35 cellular contexts compared by ENCODE assay signal in genomic region chr2:47276061-47276460, GRCh38.
DNase-seq lines count a peak whose midpoint lies in the region; ATAC-seq and TF ChIP-seq lines count a peak whose summit lies in the region.
"Had no signal": no experiment of that assay in that cellular context is flagged by ENCODE, and none has a peak within 500 bp of the region (broad histone marks: within the 10 kb centered on the region; RNA-seq: fewer than 3 reads in every experiment).

No MANE protein-coding gene starts in this region.

- no peak overlapping the region for H2BK12ac ChIP-seq in trophoblast cell (ENCODE audit: low read length)

- no peaks in the 10 kb centered on the region; the same call in 2 of the 3 replicates for H3K36me3 Mint-ChIP-seq in GM23338 (ENCODE audit: low read depth)
- H3K36me3 Mint-ChIP-seq in dendritic cell treated with granulocyte-macrophage colony-stimulating factor and Interleukin-4, amounts not matched to agents 40 ng/mL and 50 ng/mL, for 4 days (ENCODE audit: low read depth), result no peaks in the 10 kb centered on the region
- H3K36me3 Mint-ChIP-seq: CD14-positive monocyte; CD4-positive, alpha-beta memory T cell; CD4-positive, CD25-positive, alpha-beta regulatory T cell; CD8-positive, alpha-beta memory T cell; CD8-positive, alpha-beta T cell had no signal

- no peak overlapping the region for H3K9ac ChIP-seq in trophoblast cell (ENCODE audit: low read length)
- H3K9ac ChIP-seq: BLaER1; BLaER1 treated with 17β-estradiol and CSF1 and Interleukin-3, amounts not matched to agents 10 nM and 100 nM had no signal

- H2AK5ac ChIP-seq in trophoblast cell (ENCODE audit: low read length), result no peak overlapping the region

- no CpG with 5 or more reads among the region's 3 CpGs for WGBS in trophoblast cell (ENCODE audit: extremely low coverage, insufficient coverage, insufficient read length)

- H3K27ac ChIP-seq in GM23338 (ENCODE audit: low read depth), result no peak overlapping the region
- no peak overlapping the region for H3K27ac ChIP-seq in trophoblast cell (ENCODE audit: low read depth, low read length)
- H3K27ac ChIP-seq: 22Rv1; BLaER1; BLaER1 treated with 17β-estradiol and CSF1 and Interleukin-3, amounts not matched to agents 10 nM and 100 nM; C4-2B had no signal

- H3K27me3 ChIP-seq in GM23338 (ENCODE audit: insufficient read depth), result no peaks in the 10 kb centered on the region
- no peaks in the 10 kb centered on the region for H3K27me3 ChIP-seq in trophoblast cell (ENCODE audit: insufficient read depth, low read length)
- H3K27me3 ChIP-seq: BE2C; BLaER1; BLaER1 treated with 17β-estradiol and CSF1 and Interleukin-3, amounts not matched to agents 10 nM and 100 nM had no signal

- no peaks in the 10 kb centered on the region for H3K9me2 ChIP-seq in GM23338 (ENCODE audit: insufficient read depth)

- H3K4ac ChIP-seq in trophoblast cell (ENCODE audit: low read depth, low read length), result no peak overlapping the region

- H3K4me2 ChIP-seq in GM23338 (peak overlapping the region; percentile 3; the same call in 1 of the 2 replicates), trophoblast cell (ENCODE audit: low read length) (no peak overlapping the region)
- H3K4me2 ChIP-seq: A549; BLaER1; BLaER1 treated with 17β-estradiol and CSF1 and Interleukin-3, amounts not matched to agents 10 nM and 100 nM had no signal

- no peak overlapping the region for H4K91ac ChIP-seq in trophoblast cell (ENCODE audit: low read depth, low read length)

- H3K4me3 ChIP-seq in GM23338 (no peak overlapping the region), trophoblast cell (ENCODE audit: low read depth, low read length) (no peak overlapping the region)
- H3K4me3 ChIP-seq: A549; BLaER1; BLaER1 treated with 17β-estradiol and CSF1 and Interleukin-3, amounts not matched to agents 10 nM and 100 nM had no signal

- H3K23ac ChIP-seq in trophoblast cell (ENCODE audit: low read length), result no peak overlapping the region

- no peak overlapping the region for H4K8ac ChIP-seq in trophoblast cell (ENCODE audit: low read depth, low read length)

- TF ChIP-seq CTCF in GM23338 (conservative IDR thresholded peaks at IDR 0.05; ENCODE audit: low read depth in 2 of 2), result no peak

- H3K4me1 Mint-ChIP-seq in GM23338, result peaks cover 16% of the 10 kb centered on the region
- H3K4me1 Mint-ChIP-seq in dendritic cell treated with granulocyte-macrophage colony-stimulating factor and Interleukin-4, amounts not matched to agents 40 ng/mL and 50 ng/mL, for 4 days (ENCODE audit: low read depth), result peaks cover 46% of the 10 kb centered on the region

- H3K4me1 ChIP-seq in GM23338 (ENCODE audit: insufficient read depth) (peaks cover 25% of the 10 kb centered on the region), trophoblast cell (ENCODE audit: control insufficient read depth in 1 of 2, insufficient read depth in 2 of 2, low read length in 2 of 2) (peaks cover 10 to 19% of the 10 kb centered on the region in 2 experiments)

- no peak overlapping the region for H3K18ac ChIP-seq in trophoblast cell (ENCODE audit: low read length)

- no peaks in the 10 kb centered on the region for H3K79me2 ChIP-seq in GM23338 (replicated peaks; ENCODE audit: insufficient read depth)
- no peaks in the 10 kb centered on the region for H3K79me2 ChIP-seq in trophoblast cell (ENCODE audit: control insufficient read depth, insufficient read depth, low read length, poor library complexity)

- H3K27me3 Mint-ChIP-seq in GM23338 (ENCODE audit: insufficient read depth, low read depth, poor library complexity), result peaks cover 4% of the 10 kb centered on the region
- H3K27me3 Mint-ChIP-seq in dendritic cell treated with granulocyte-macrophage colony-stimulating factor and Interleukin-4, amounts not matched to agents 40 ng/mL and 50 ng/mL, for 4 days, result no peaks in the 10 kb centered on the region
- H3K27me3 Mint-ChIP-seq: B cell; CD4-positive, alpha-beta T cell had no signal

- no peak overlapping the region for H3K27ac Mint-ChIP-seq in GM23338
- peak overlapping the region; percentile 27 for H3K27ac Mint-ChIP-seq in dendritic cell treated with granulocyte-macrophage colony-stimulating factor and Interleukin-4, amounts not matched to agents 40 ng/mL and 50 ng/mL, for 4 days
- H3K27ac Mint-ChIP-seq: B cell; CD4-positive, alpha-beta memory T cell; CD4-positive, alpha-beta T cell; CD4-positive, CD25-positive, alpha-beta regulatory T cell; CD8-positive, alpha-beta memory T cell; CD8-positive, alpha-beta T cell had no signal

- H2BK5ac ChIP-seq in trophoblast cell (ENCODE audit: low read depth, low read length, poor library complexity), result no peak overlapping the region

- H3K36me3 ChIP-seq in GM23338 (ENCODE audit: insufficient read depth) (no peaks in the 10 kb centered on the region), trophoblast cell (ENCODE audit: control insufficient read depth in 1 of 2, insufficient read depth in 2 of 2, low read length in 2 of 2) (no peaks in the 10 kb centered on the region)
- H3K36me3 ChIP-seq: BE2C; BLaER1; BLaER1 treated with 17β-estradiol and CSF1 and Interleukin-3, amounts not matched to agents 10 nM and 100 nM had no signal

- ATAC-seq in GM23338, result no peak
- ATAC-seq in HG03135 (IDR thresholded peaks at IDR 0.05; ENCODE audit: unreplicated experiment), result no peak
- ATAC-seq: A549; CD8-positive, alpha-beta T cell had no signal

- no peaks in the 10 kb centered on the region for H4K20me1 ChIP-seq in GM23338 (replicated peaks; ENCODE audit: insufficient read depth)
- H4K20me1 ChIP-seq: BLaER1; BLaER1 treated with 17β-estradiol and CSF1 and Interleukin-3, amounts not matched to agents 10 nM and 100 nM had no signal

- intact Hi-C loops in dendritic cell treated with granulocyte-macrophage colony-stimulating factor and Interleukin-4, amounts not matched to agents 40 ng/mL and 50 ng/mL, for 4 days (cut with micrococcal nuclease), result no loop called here

- peaks cover 7% of the 10 kb centered on the region; the same call in 1 of the 2 replicates for H3F3A ChIP-seq in GM23338 (replicated peaks; ENCODE audit: low read depth)

- no peak overlapping the region for H2AFZ ChIP-seq in GM23338
- H2AFZ ChIP-seq in trophoblast cell (ENCODE audit: insufficient read depth, low read length, poor library complexity), result no peak overlapping the region

- DNase-seq in GM23338 (ENCODE audit: low spot score) (peak; percentile 30), NCI-H526 treated with DMSO at 0.1 percent for 48 hours (lab: John Stamatoyannopoulos, UW) (peak; percentile 11), superior temporal gyrus (ENCODE audit: extremely low spot score) (peak; percentile 35), trophoblast cell (no peak), UCSD-AML1 (lab: John Stamatoyannopoulos, UW; ENCODE audit: unreplicated experiment) (no peak), T-helper 1 cell (no peak)
- DNase-seq: 8988T; ACHN; AML-193; BE2C; C1 segment of cervical spinal cord; Caco-2; Calu3; CD4-positive, alpha-beta memory T cell; CD4-positive, alpha-beta T cell; CD4-positive, CD25-positive, alpha-beta regulatory T cell; CD8-positive, alpha-beta memory T cell; CD8-positive, alpha-beta T cell; COR-L47; DMS 273 treated with DMSO at 0.1 percent for 48 hours; DMS153; DMS53; DMS79; DMS79 treated with DMSO at 0.1 percent for 48 hours; DND-41; EL had no signal

- H4K12ac ChIP-seq in trophoblast cell (ENCODE audit: low read depth, low read length), result no peak overlapping the region

- no peaks in the 10 kb centered on the region for H3K9me3 ChIP-seq in trophoblast cell (ENCODE audit: insufficient read depth, low read depth, low read length)
- H3K9me3 ChIP-seq: A549, BE2C had no signal

- H3K14ac ChIP-seq in trophoblast cell (ENCODE audit: low read length), result no peak overlapping the region

- H2BK120ac ChIP-seq in trophoblast cell (ENCODE audit: insufficient read depth, low read length, poor library complexity), result no peak overlapping the region

- peaks cover 8% of the 10 kb centered on the region for H3K79me1 ChIP-seq in trophoblast cell (ENCODE audit: low read length)

- no peak overlapping the region for H3K4me3 Mint-ChIP-seq in GM23338
- H3K4me3 Mint-ChIP-seq in dendritic cell treated with granulocyte-macrophage colony-stimulating factor and Interleukin-4, amounts not matched to agents 40 ng/mL and 50 ng/mL, for 4 days, result no peak overlapping the region
- H3K4me3 Mint-ChIP-seq: B cell; CD14-positive monocyte; CD4-positive, alpha-beta memory T cell; CD4-positive, alpha-beta T cell; CD4-positive, CD25-positive, alpha-beta regulatory T cell; CD8-positive, alpha-beta memory T cell; CD8-positive, alpha-beta T cell had no signal

- peaks cover 10% of the 10 kb centered on the region; the same call in 2 of the 3 replicates for H3K9me3 Mint-ChIP-seq in GM23338
- H3K9me3 Mint-ChIP-seq in dendritic cell treated with granulocyte-macrophage colony-stimulating factor and Interleukin-4, amounts not matched to agents 40 ng/mL and 50 ng/mL, for 4 days, result no peaks in the 10 kb centered on the region
- H3K9me3 Mint-ChIP-seq: CD14-positive monocyte; CD4-positive, alpha-beta T cell; CD4-positive, CD25-positive, alpha-beta regulatory T cell; CD8-positive, alpha-beta memory T cell; CD8-positive, alpha-beta T cell had no signal

TF ChIP-seq in GM23338, 12 proteins besides CTCF, POLR2A, EP300 and RAD21 (continues in another document):
- TF ChIP-seq ZNF114 (CRISPR knock-in tag; IDR thresholded peaks at IDR 0.05) (no peak), ZNF331 (CRISPR knock-in tag; IDR thresholded peaks at IDR 0.05; ENCODE audit: low read depth) (no peak), REST (IDR thresholded peaks at IDR 0.05; ENCODE audit: unreplicated experiment) (no peak), STAT1 (IDR thresholded peaks at IDR 0.05; ENCODE audit: unreplicated experiment) (no peak)

Comparison
In these comparisons a context has a peak if more than half of its experiments do, and no peak if none do; other contexts are left out.
1. DNase-seq: peak in GM23338 (single experiment), NCI-H526 treated with DMSO at 0.1 percent for 48 hours (single experiment) and superior temporal gyrus (single experiment); none in trophoblast cell (0 of 2), UCSD-AML1 (single experiment) and T-helper 1 cell (0 of 5).